Comparison of ENCODE assay signal across 1 cellular context in the genomic region with DNA sequence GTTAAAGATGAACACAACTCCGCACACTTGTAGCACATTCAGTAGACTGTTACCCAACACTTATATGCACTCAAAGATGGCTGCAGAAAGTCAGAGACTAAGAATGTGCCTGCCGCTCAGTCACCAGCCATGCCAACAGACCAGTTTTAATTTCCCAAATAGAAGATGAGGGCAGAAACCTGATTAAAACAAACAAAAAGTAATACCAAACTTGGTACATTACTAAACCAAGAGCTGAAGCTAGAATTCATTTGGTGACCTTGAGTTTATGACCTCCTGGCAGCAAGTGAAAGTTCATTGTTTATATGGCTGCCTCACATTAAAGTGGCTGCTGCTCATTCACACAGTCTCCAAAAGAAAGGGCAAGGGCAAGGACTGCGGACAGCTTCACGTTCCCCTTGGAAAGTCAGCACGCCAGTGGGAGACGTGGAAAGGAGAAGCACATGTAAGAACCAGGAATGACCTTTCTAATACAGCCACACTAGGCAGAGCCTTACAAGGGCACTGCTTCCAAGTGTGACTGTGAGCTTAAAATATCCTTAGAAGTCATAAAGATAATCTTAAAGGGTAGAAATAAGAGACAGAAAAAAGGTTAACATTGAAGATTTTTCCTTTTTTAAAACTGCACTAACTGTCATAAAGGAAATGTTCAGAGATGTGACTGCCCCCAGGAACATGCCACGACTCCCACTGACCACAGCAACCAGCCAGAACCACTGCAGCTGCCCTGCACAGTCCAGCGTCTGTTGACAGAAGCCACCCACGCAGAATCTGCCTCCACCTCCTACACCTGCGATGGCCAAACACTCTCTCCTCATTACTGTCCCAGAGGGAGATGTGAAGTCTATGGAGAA.
A peak's percentile ranks its signal among the peaks of the same experiment; 100 is the strongest.
TF ChIP-seq lines count a peak whose summit lies in the region.

No MANE protein-coding gene starts in this region.

TF ChIP-seq in HepG2, 621 proteins besides CTCF, POLR2A, EP300 and RAD21 (continued from another document):
- TF ChIP-seq, protein P1, sequence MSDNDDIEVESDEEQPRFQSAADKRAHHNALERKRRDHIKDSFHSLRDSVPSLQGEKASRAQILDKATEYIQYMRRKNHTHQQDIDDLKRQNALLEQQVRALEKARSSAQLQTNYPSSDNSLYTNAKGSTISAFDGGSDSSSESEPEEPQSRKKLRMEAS (IDR thresholded peaks at IDR 0.05), result no peak
- TF ChIP-seq ZBTB1 (CRISPR knock-in tag; IDR thresholded peaks at IDR 0.05; ENCODE audit: borderline replicate concordance), result no peak
- TF ChIP-seq ZNF644 (CRISPR knock-in tag; IDR thresholded peaks at IDR 0.05; ENCODE audit: low read depth), result no peak
- no peak for TF ChIP-seq ADNP (CRISPR knock-in tag; IDR thresholded peaks at IDR 0.05)
- no peak for TF ChIP-seq ZNF160 (CRISPR knock-in tag; IDR thresholded peaks at IDR 0.05)
- peak; percentile 58 for TF ChIP-seq SALL1 (CRISPR knock-in tag; IDR thresholded peaks at IDR 0.05)
- TF ChIP-seq, protein P2, sequence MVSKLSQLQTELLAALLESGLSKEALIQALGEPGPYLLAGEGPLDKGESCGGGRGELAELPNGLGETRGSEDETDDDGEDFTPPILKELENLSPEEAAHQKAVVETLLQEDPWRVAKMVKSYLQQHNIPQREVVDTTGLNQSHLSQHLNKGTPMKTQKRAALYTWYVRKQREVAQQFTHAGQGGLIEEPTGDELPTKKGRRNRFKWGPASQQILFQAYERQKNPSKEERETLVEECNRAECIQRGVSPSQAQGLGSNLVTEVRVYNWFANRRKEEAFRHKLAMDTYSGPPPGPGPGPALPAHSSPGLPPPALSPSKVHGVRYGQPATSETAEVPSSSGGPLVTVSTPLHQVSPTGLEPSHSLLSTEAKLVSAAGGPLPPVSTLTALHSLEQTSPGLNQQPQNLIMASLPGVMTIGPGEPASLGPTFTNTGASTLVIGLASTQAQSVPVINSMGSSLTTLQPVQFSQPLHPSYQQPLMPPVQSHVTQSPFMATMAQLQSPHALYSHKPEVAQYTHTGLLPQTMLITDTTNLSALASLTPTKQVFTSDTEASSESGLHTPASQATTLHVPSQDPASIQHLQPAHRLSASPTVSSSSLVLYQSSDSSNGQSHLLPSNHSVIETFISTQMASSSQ (IDR thresholded peaks at IDR 0.05; ENCODE audit: low read depth), result no peak
- TF ChIP-seq, protein P2 (CRISPR knock-in tag; IDR thresholded peaks at IDR 0.05; ENCODE audit: borderline replicate concordance), result no peak
- 0 out of 2 replicates have a peak, but pooled peaks have one; percentile 15 for TF ChIP-seq PPARG (CRISPR knock-in tag; conservative IDR thresholded peaks at IDR 0.05)
- TF ChIP-seq, protein P3, sequence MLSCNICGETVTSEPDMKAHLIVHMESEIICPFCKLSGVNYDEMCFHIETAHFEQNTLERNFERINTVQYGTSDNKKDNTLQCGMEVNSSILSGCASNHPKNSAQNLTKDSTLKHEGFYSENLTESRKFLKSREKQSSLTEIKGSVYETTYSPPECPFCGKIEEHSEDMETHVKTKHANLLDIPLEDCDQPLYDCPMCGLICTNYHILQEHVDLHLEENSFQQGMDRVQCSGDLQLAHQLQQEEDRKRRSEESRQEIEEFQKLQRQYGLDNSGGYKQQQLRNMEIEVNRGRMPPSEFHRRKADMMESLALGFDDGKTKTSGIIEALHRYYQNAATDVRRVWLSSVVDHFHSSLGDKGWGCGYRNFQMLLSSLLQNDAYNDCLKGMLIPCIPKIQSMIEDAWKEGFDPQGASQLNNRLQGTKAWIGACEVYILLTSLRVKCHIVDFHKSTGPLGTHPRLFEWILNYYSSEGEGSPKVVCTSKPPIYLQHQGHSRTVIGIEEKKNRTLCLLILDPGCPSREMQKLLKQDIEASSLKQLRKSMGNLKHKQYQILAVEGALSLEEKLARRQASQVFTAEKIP (CRISPR knock-in tag; IDR thresholded peaks at IDR 0.05; ENCODE audit: borderline replicate concordance), result no peak
- peak; percentile 64; the same call in 1 of the 2 replicates for TF ChIP-seq ESRRA (CRISPR knock-in tag; IDR thresholded peaks at IDR 0.05; ENCODE audit: low read depth)
- TF ChIP-seq ZSCAN20 (CRISPR knock-in tag; IDR thresholded peaks at IDR 0.05; ENCODE audit: borderline replicate concordance), result no peak
- TF ChIP-seq ZKSCAN1 (IDR thresholded peaks at IDR 0.05; ENCODE audit: low read length), result no peak
- peak; percentile 48; the same call in 1 of the 2 replicates for TF ChIP-seq GATAD2A (CRISPR knock-in tag; IDR thresholded peaks at IDR 0.05)
- TF ChIP-seq, protein P4, sequence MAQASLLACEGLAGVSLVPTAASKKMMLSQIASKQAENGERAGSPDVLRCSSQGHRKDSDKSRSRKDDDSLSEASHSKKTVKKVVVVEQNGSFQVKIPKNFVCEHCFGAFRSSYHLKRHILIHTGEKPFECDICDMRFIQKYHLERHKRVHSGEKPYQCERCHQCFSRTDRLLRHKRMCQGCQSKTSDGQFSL (CRISPR knock-in tag; IDR thresholded peaks at IDR 0.05), result no peak
- TF ChIP-seq, protein P5, sequence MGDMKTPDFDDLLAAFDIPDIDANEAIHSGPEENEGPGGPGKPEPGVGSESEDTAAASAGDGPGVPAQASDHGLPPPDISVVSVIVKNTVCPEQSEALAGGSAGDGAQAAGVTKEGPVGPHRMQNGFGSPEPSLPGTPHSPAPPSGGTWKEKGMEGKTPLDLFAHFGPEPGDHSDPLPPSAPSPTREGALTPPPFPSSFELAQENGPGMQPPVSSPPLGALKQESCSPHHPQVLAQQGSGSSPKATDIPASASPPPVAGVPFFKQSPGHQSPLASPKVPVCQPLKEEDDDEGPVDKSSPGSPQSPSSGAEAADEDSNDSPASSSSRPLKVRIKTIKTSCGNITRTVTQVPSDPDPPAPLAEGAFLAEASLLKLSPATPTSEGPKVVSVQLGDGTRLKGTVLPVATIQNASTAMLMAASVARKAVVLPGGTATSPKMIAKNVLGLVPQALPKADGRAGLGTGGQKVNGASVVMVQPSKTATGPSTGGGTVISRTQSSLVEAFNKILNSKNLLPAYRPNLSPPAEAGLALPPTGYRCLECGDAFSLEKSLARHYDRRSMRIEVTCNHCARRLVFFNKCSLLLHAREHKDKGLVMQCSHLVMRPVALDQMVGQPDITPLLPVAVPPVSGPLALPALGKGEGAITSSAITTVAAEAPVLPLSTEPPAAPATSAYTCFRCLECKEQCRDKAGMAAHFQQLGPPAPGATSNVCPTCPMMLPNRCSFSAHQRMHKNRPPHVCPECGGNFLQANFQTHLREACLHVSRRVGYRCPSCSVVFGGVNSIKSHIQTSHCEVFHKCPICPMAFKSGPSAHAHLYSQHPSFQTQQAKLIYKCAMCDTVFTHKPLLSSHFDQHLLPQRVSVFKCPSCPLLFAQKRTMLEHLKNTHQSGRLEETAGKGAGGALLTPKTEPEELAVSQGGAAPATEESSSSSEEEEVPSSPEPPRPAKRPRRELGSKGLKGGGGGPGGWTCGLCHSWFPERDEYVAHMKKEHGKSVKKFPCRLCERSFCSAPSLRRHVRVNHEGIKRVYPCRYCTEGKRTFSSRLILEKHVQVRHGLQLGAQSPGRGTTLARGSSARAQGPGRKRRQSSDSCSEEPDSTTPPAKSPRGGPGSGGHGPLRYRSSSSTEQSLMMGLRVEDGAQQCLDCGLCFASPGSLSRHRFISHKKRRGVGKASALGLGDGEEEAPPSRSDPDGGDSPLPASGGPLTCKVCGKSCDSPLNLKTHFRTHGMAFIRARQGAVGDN (CRISPR knock-in tag; IDR thresholded peaks at IDR 0.05), result peak; percentile 37; the same call in 1 of the 2 replicates
- TF ChIP-seq ZBTB38 (CRISPR knock-in tag; IDR thresholded peaks at IDR 0.05), result 0 out of 2 replicates have a peak, but pooled peaks have one; percentile 53
- no peak for TF ChIP-seq KAT2B (IDR thresholded peaks at IDR 0.05; ENCODE audit: borderline replicate concordance, low read depth, low read length)
- TF ChIP-seq NR2F6 (IDR thresholded peaks at IDR 0.05), result no peak
- 0 out of 2 replicates have a peak, but pooled peaks have one; percentile 19 for TF ChIP-seq NR2F6 (CRISPR knock-in tag; IDR thresholded peaks at IDR 0.05)
- TF ChIP-seq ZNF564 (CRISPR knock-in tag; IDR thresholded peaks at IDR 0.05), result no peak
